ENCODE assay signal across 1 cellular context in the genomic region with DNA sequence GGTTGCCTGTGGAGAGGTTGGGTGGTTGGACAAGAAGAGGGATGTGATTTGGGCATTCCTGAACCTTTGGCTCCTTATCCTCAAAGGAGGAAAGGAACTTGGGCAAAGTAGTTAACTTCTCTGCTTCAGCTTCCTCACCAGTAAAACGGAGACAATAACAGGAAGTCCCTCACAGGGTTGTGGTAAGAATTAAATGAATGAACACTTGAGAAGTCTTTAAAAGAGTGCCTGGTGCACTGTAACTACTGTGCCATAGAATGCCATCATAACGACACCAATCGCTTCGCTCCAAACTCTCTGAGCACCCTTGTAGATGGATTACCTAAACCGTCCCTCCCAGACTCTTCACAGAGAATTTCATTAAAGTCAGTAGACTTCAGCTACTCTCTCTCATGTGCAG.
TF ChIP-seq lines count a peak whose summit lies in the region.

No MANE protein-coding gene starts in this region.

TF ChIP-seq in SK-N-SH, 30 proteins besides CTCF, POLR2A, EP300 and RAD21 (continued from another document):
- TF ChIP-seq, protein P1, sequence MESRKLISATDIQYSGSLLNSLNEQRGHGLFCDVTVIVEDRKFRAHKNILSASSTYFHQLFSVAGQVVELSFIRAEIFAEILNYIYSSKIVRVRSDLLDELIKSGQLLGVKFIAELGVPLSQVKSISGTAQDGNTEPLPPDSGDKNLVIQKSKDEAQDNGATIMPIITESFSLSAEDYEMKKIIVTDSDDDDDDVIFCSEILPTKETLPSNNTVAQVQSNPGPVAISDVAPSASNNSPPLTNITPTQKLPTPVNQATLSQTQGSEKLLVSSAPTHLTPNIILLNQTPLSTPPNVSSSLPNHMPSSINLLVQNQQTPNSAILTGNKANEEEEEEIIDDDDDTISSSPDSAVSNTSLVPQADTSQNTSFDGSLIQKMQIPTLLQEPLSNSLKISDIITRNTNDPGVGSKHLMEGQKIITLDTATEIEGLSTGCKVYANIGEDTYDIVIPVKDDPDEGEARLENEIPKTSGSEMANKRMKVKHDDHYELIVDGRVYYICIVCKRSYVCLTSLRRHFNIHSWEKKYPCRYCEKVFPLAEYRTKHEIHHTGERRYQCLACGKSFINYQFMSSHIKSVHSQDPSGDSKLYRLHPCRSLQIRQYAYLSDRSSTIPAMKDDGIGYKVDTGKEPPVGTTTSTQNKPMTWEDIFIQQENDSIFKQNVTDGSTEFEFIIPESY (IDR thresholded peaks at IDR 0.05; ENCODE audit: borderline replicate concordance, low read depth) = no peak
- no peak for TF ChIP-seq FOSL2 (IDR thresholded peaks at IDR 0.05; ENCODE audit: borderline replicate concordance, low read depth)
- TF ChIP-seq, protein P2, sequence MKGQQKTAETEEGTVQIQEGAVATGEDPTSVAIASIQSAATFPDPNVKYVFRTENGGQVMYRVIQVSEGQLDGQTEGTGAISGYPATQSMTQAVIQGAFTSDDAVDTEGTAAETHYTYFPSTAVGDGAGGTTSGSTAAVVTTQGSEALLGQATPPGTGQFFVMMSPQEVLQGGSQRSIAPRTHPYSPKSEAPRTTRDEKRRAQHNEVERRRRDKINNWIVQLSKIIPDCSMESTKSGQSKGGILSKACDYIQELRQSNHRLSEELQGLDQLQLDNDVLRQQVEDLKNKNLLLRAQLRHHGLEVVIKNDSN (IDR thresholded peaks at IDR 0.05; ENCODE audit: borderline replicate concordance, low read depth) = no peak
- TF ChIP-seq JUND (IDR thresholded peaks at IDR 0.05) = no peak
- TF ChIP-seq NRF1 (IDR thresholded peaks at IDR 0.05; ENCODE audit: low read depth, low read length) = no peak
- TF ChIP-seq SIN3A (IDR thresholded peaks at IDR 0.05; ENCODE audit: borderline replicate concordance, low read depth, low read length) = no peak
- no peak for TF ChIP-seq REST (IDR thresholded peaks at IDR 0.05; ENCODE audit: low read depth, low read length)
- no peak for TF ChIP-seq ELF1 (IDR thresholded peaks at IDR 0.05)
TF ChIP-seq in SK-N-SH: peak in this region for 0.
